22 cellular contexts compared by ENCODE assay signal in the genomic region with DNA sequence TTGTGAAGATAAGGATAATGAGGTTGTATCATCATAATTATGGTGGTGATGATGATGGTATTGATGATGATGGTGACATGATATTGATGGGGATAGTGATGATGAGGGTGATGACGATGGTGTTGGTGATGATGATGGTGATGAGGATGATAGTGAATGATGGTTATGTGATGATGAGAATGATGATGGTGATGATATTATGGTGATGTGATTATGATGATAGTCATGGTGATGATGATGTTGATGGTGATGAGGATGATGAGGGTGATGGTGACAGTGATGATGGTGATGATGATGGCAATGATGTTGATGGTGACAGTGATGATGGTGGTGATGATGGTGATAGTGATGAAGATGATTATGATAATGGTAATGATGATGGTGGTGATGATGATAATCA.
DNase-seq lines count a peak whose midpoint lies in the region; FAIRE-seq and TF ChIP-seq lines count a peak whose summit lies in the region.
"Had no signal": no experiment of that assay in that cellular context is flagged by ENCODE, and none has a peak within 500 bp of the region (broad histone marks: within the 10 kb centered on the region; RNA-seq: fewer than 3 reads in every experiment).

No MANE protein-coding gene starts in this region.

- no peak overlapping the region for H3K4ac ChIP-seq in H1 (replicated peaks; ENCODE audit: insufficient read length, low read depth, low read length)

- no peak overlapping the region for H3K4me3 Mint-ChIP-seq in activated T-helper 2 cell treated with anti-CD3 and anti-CD28 coated beads, Interferon-gamma antibody, Interleukin-2, Interleukin-4, amounts not matched to agents 10 μg/mL and 5 μg/mL and 100 μg/mL, durations not matched to agents 14 hours and 24 hours and 36 hours (ENCODE audit: low read depth)
- H3K4me3 Mint-ChIP-seq: CD14-positive monocyte; CD4-positive, alpha-beta memory T cell; CD4-positive, CD25-positive, alpha-beta regulatory T cell; CD8-positive, alpha-beta memory T cell had no signal

- peak overlapping the region; percentile 74 for H3K56ac ChIP-seq in H1 (replicated peaks; ENCODE audit: insufficient read length, low read depth, low read length)

- peak overlapping the region; percentile 82; the same call in 1 of the 2 replicates for H2AK5ac ChIP-seq in H1 (ENCODE audit: low read depth, low read length)

- H4K20me1 ChIP-seq in H1 (replicated peaks in 1 of 2; ENCODE audit: control insufficient read depth in 1 of 2, insufficient read depth in 2 of 2, low read length in 2 of 2) = peaks cover 0 to 3% of the 10 kb centered on the region in 2 experiments
- H4K20me1 ChIP-seq: BLaER1 had no signal

- TF ChIP-seq CTCF in D721Med (IDR thresholded peaks at IDR 0.05; ENCODE audit: insufficient read depth, missing control alignments) = no peak
- TF ChIP-seq CTCF in H1 (IDR thresholded peaks at IDR 0.05; ENCODE audit: control extremely low read depth in 1 of 3, insufficient read depth in 1 of 3, low read depth in 1 of 3, low read length in 3 of 3) = no peak

- no peaks in the 10 kb centered on the region for H3K36me3 Mint-ChIP-seq in activated T-helper 2 cell treated with anti-CD3 and anti-CD28 coated beads, Interferon-gamma antibody, Interleukin-2, Interleukin-4, amounts not matched to agents 10 μg/mL and 5 μg/mL and 100 μg/mL, durations not matched to agents 14 hours and 24 hours and 36 hours (ENCODE audit: low read depth)
- H3K36me3 Mint-ChIP-seq: CD14-positive monocyte; CD4-positive, alpha-beta memory T cell; CD4-positive, CD25-positive, alpha-beta regulatory T cell; CD8-positive, alpha-beta memory T cell had no signal

- no peak overlapping the region for H3K18ac ChIP-seq in H1 (ENCODE audit: extremely low read depth, low read length)

- no peaks in the 10 kb centered on the region for H3K27me3 Mint-ChIP-seq in activated T-helper 2 cell treated with anti-CD3 and anti-CD28 coated beads, Interferon-gamma antibody, Interleukin-2, Interleukin-4, amounts not matched to agents 10 μg/mL and 5 μg/mL and 100 μg/mL, durations not matched to agents 14 hours and 24 hours and 36 hours (ENCODE audit: low read depth)
- H3K27me3 Mint-ChIP-seq: CD4-positive, CD25-positive, alpha-beta regulatory T cell had no signal

- no peaks in the 10 kb centered on the region for H3K4me1 ChIP-seq in H1 (replicated peaks in 1 of 4; ENCODE audit: control insufficient read depth in 3 of 4, insufficient read depth in 4 of 4, low read length in 3 of 4)
- H3K4me1 ChIP-seq: BE2C had no signal

- no peak for TF ChIP-seq POLR2A in GM12891 (IDR thresholded peaks at IDR 0.05; ENCODE audit: low read depth, low read length)
- no peak for TF ChIP-seq POLR2A in H1 (IDR thresholded peaks at IDR 0.05; ENCODE audit: control extremely low read depth in 1 of 2, low read depth in 2 of 2, low read length in 2 of 2)

- TF ChIP-seq RAD21 in H1 (IDR thresholded peaks at IDR 0.05 in 1 of 2, conservative IDR thresholded peaks at IDR 0.05 in 1 of 2; ENCODE audit: low read depth in 2 of 2, low read length in 2 of 2) = no peak

- H3K9ac ChIP-seq in H1 (replicated peaks in 1 of 4; ENCODE audit: extremely low read depth in 1 of 4, low read depth in 3 of 4, low read length in 3 of 4) = no peak overlapping the region
- H3K9ac ChIP-seq: BLaER1 had no signal

- H3K4me1 Mint-ChIP-seq in activated T-helper 2 cell treated with anti-CD3 and anti-CD28 coated beads, Interferon-gamma antibody, Interleukin-2, Interleukin-4, amounts not matched to agents 10 μg/mL and 5 μg/mL and 100 μg/mL, durations not matched to agents 14 hours and 24 hours and 36 hours (ENCODE audit: low read depth) = no peaks in the 10 kb centered on the region
- H3K4me1 Mint-ChIP-seq: CD14-positive monocyte; CD4-positive, alpha-beta memory T cell; CD4-positive, CD25-positive, alpha-beta regulatory T cell; CD8-positive, alpha-beta memory T cell had no signal

- H2BK20ac ChIP-seq in H1 (ENCODE audit: low read length) = no peak overlapping the region

- no peak overlapping the region for H4K8ac ChIP-seq in H1 (ENCODE audit: extremely low read depth, insufficient read depth, low read length)

- H4K5ac ChIP-seq in H1 (ENCODE audit: insufficient read length, low read depth, low read length) = no peak overlapping the region

- no peaks in the 10 kb centered on the region for H3K9me3 ChIP-seq in H1 (ENCODE audit: insufficient read depth in 2 of 2, low read depth in 1 of 2, low read length in 1 of 2)
- H3K9me3 ChIP-seq: BE2C, BLaER1 had no signal

- no peaks in the 10 kb centered on the region for H3K79me2 ChIP-seq in H1 (ENCODE audit: control insufficient read depth in 1 of 2, insufficient read depth in 2 of 2, low read length in 2 of 2)

- no peaks in the 10 kb centered on the region for H3K79me1 ChIP-seq in H1 (ENCODE audit: low read depth, low read length)

- no peak overlapping the region for H2BK5ac ChIP-seq in H1 (ENCODE audit: low read depth, low read length)

- no peak overlapping the region for H2BK15ac ChIP-seq in H1 (ENCODE audit: low read length)

- no peak overlapping the region for H3K23ac ChIP-seq in H1 (ENCODE audit: insufficient read length)

- H3K4me3 ChIP-seq in H1 (ENCODE audit: extremely low read depth in 1 of 4, insufficient read depth in 2 of 4, low read depth in 3 of 4, low read length in 4 of 4) = no peak overlapping the region
- H3K4me3 ChIP-seq: BLaER1 had no signal

- H3K9me3 Mint-ChIP-seq in activated T-helper 2 cell treated with anti-CD3 and anti-CD28 coated beads, Interferon-gamma antibody, Interleukin-2, Interleukin-4, amounts not matched to agents 10 μg/mL and 5 μg/mL and 100 μg/mL, durations not matched to agents 14 hours and 24 hours and 36 hours = peaks cover 11% of the 10 kb centered on the region

- peaks cover 4% of the 10 kb centered on the region; the same call in 1 of the 2 replicates for H3K23me2 ChIP-seq in H1 (ENCODE audit: low read depth, low read length)

- CTCF ChIA-PET in HEK293T (lab: Yijun Ruan, JAX) (no interaction called here), H1 (lab: Charles Lee; ENCODE audit: partially characterized antibody) (no interaction called here)

- no peak overlapping the region for H3K4me2 ChIP-seq in H1 (ENCODE audit: insufficient read depth in 1 of 2, low read depth in 2 of 2, low read length in 2 of 2)
- H3K4me2 ChIP-seq: BLaER1 had no signal

- TF ChIP-seq EP300 in H1 (IDR thresholded peaks at IDR 0.05; ENCODE audit: borderline replicate concordance in 1 of 2, low read depth in 2 of 2, low read length in 2 of 2) = no peak

- H4K91ac ChIP-seq in H1 (replicated peaks; ENCODE audit: insufficient read length, low read length) = no peak overlapping the region

- no peak overlapping the region for H3K14ac ChIP-seq in H1 (ENCODE audit: insufficient read length)

- WGBS in H1 (ENCODE audit: extremely low coverage in 1 of 2, insufficient coverage in 1 of 2, insufficient read length in 1 of 2, insufficient replicate concordance in 2 of 2, low coverage in 1 of 2, low lambda C conversion rate in 2 of 2, missing lambda C conversion rate in 1 of 2), 2 experiments = 91 to 100% methylated on average over 1 of the region's 1 CpG

- H3K27me3 ChIP-seq in H1 (replicated peaks in 1 of 4; ENCODE audit: control insufficient read depth in 3 of 4, extremely low read depth in 1 of 4, insufficient read depth in 3 of 4, low read length in 3 of 4) = no peaks in the 10 kb centered on the region; a peak in 1 of 7 replicates
- H3K27me3 ChIP-seq: BE2C, BLaER1 had no signal

- no peak overlapping the region for H3K27ac Mint-ChIP-seq in activated T-helper 2 cell treated with anti-CD3 and anti-CD28 coated beads, Interferon-gamma antibody, Interleukin-2, Interleukin-4, amounts not matched to agents 10 μg/mL and 5 μg/mL and 100 μg/mL, durations not matched to agents 14 hours and 24 hours and 36 hours
- H3K27ac Mint-ChIP-seq: CD14-positive monocyte; CD4-positive, alpha-beta memory T cell; CD4-positive, CD25-positive, alpha-beta regulatory T cell; CD8-positive, alpha-beta memory T cell had no signal

- H3K27ac ChIP-seq in H1 (ENCODE audit: low read depth, low read length) = no peak overlapping the region
- H3K27ac ChIP-seq: BLaER1 had no signal

- intact Hi-C loops in activated T-helper 2 cell treated with anti-CD3 and anti-CD28 coated beads, Interferon-gamma antibody, Interleukin-2, Interleukin-4, amounts not matched to agents 10 μg/mL and 5 μg/mL and 100 μg/mL, durations not matched to agents 14 hours and 24 hours and 36 hours (cut with micrococcal nuclease) = loop anchor here (5.0 kb wide), 1 partner anchor 100 kb away; no protein-coding TSS in a partner anchor

- H2BK120ac ChIP-seq in H1 (replicated peaks; ENCODE audit: low read depth, low read length) = no peak overlapping the region

- FAIRE-seq in D721Med (lab: Jason Lieb, UNC) (peak; percentile 51), GM12891 (lab: Jason Lieb, UNC) (peak; percentile 66), H1 (lab: Jason Lieb, UNC) (no peak)
- FAIRE-seq: A204.1, G401.6, GM12892, GM18507 had no signal

- DNase-seq in D721Med (ENCODE audit: insufficient read length, low spot score) = no peak
- no peak for DNase-seq in GM12891 (ENCODE audit: insufficient read length, low spot score)
- no peak for DNase-seq in HEK293T (ENCODE audit: extremely low spot score)
- no peak for DNase-seq in H1 (ENCODE audit: low read depth in 1 of 2, low spot score in 2 of 2)
- DNase-seq in amniotic stem cell (lab: John Stamatoyannopoulos, UW) = no peak
- DNase-seq in activated effector memory CD4-positive, alpha-beta T cell treated with anti-CD3 and anti-CD28 coated beads, Interleukin-2, amount 50 U/mL, for 16 hours = no peak
- DNase-seq in activated T-helper 2 cell treated with anti-CD3 and anti-CD28 coated beads, Interferon-gamma antibody, Interleukin-2, Interleukin-4, amounts not matched to agents 10 μg/mL and 5 μg/mL and 100 μg/mL, durations not matched to agents 14 hours and 24 hours and 36 hours (ENCODE audit: low spot score) = no peak
- DNase-seq: 8988T; BE2C; C1 segment of cervical spinal cord; CD4-positive, alpha-beta memory T cell; CD4-positive, CD25-positive, alpha-beta regulatory T cell; CD8-positive, alpha-beta memory T cell; COR-L47; DMS79 treated with DMSO at 0.1 percent for 48 hours; GF-D8 had no signal

- H3K36me3 ChIP-seq in H1 (ENCODE audit: control insufficient read depth in 2 of 4, insufficient read depth in 4 of 4, low read length in 3 of 4) = no peaks in the 10 kb centered on the region
- H3K36me3 ChIP-seq: BE2C, BLaER1 had no signal

- POLR2A ChIA-PET in HEK293T (lab: Yijun Ruan, JAX) (no interaction called here), H1 (lab: Charles Lee; ENCODE audit: partially characterized antibody) (no interaction called here)

- no peak overlapping the region for H2AFZ ChIP-seq in H1 (ENCODE audit: low read length)

- no peak overlapping the region; the same call in 1 of the 2 replicates for H2BK12ac ChIP-seq in H1 (ENCODE audit: low read depth, low read length)

TF ChIP-seq in GM12891, 5 proteins besides CTCF, POLR2A, EP300 and RAD21:
- TF ChIP-seq PAX5 (IDR thresholded peaks at IDR 0.05; ENCODE audit: insufficient read depth, low read length, severe bottlenecking) = no peak

TF ChIP-seq in HEK293T, 16 proteins besides CTCF, POLR2A, EP300 and RAD21 (continues in another document):
- no peak for TF ChIP-seq ELF4 (IDR thresholded peaks at IDR 0.05)
- no peak for TF ChIP-seq TARDBP (IDR thresholded peaks at IDR 0.05)
- no peak for TF ChIP-seq BHLHE40 (IDR thresholded peaks at IDR 0.05; ENCODE audit: borderline replicate concordance)

TF ChIP-seq in H1, 55 proteins besides CTCF, POLR2A, EP300 and RAD21 (continues in another document):
- TF ChIP-seq CHD1 (IDR thresholded peaks at IDR 0.05; ENCODE audit: low read depth, low read length) (no peak), BRCA1 (IDR thresholded peaks at IDR 0.05; ENCODE audit: low read depth, low read length) (no peak)
